In the genomic region with DNA sequence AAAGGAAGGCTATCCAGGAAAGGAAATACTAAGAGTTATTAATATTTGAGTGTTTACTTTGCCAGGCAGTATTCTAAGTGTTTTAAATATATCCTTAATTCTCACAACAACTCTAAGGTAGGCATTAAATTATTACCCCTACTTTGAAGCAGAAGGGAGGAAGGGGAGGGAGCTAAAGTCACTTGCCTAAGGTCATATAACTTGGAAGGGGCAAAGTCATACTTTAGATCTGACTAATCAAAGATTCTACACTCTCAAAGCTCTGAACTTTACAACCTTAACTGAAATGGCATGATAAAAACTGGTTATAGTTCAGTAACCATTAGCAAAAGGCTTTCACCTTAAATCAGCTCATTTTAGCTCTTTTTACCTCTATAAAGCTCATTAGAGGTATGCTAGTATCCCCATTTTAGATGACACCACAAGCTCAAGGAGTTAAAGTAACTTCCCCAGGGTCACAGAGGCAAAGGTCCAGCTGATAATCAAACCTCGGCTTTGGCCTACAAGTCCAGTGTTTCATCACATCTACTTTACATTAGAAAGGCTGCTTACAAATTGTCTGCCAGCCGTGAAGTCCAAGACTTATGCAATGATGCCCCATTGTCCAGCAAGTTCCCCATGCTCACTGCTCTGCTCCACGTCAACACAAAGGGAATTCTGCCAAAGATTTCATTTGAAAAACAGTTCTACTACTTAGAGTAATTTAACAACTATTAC, we compare ENCODE assay signal across 9 cellular contexts.
DNase-seq lines count a peak whose midpoint lies in the region; ATAC-seq and TF ChIP-seq lines count a peak whose summit lies in the region.
"Had no signal": no experiment of that assay in that cellular context is flagged by ENCODE, and none has a peak within 500 bp of the region (broad histone marks: within the 10 kb centered on the region; RNA-seq: fewer than 3 reads in every experiment).

No MANE protein-coding gene starts in this region.

- H3K27me3 ChIP-seq in subcutaneous abdominal adipose tissue (ENCODE audit: control insufficient read depth in 5 of 5, insufficient read depth in 4 of 5, low read length in 5 of 5) = no peaks in the 10 kb centered on the region

- no peaks in the 10 kb centered on the region for H3K9me3 Mint-ChIP-seq in activated T-helper 17 cell treated with anti-CD3 and anti-CD28 coated beads, Interleukin-2, amount 50 U/mL, for 72 hours

- H3K27ac Mint-ChIP-seq in activated T-helper 17 cell treated with anti-CD3 and anti-CD28 coated beads, Interleukin-2, amount 50 U/mL, for 72 hours = no peak overlapping the region

- no peak for TF ChIP-seq EP300 in Ishikawa (IDR thresholded peaks at IDR 0.05; ENCODE audit: borderline replicate concordance)

- no peak overlapping the region for H3K4me3 Mint-ChIP-seq in activated T-helper 17 cell treated with anti-CD3 and anti-CD28 coated beads, Interleukin-2, amount 50 U/mL, for 72 hours

- no peak for TF ChIP-seq CTCF in lower leg skin (IDR thresholded peaks at IDR 0.05)

- no peaks in the 10 kb centered on the region for H3K36me3 Mint-ChIP-seq in activated T-helper 17 cell treated with anti-CD3 and anti-CD28 coated beads, Interleukin-2, amount 50 U/mL, for 72 hours (ENCODE audit: low read depth)

- no peak overlapping the region for H3K4me3 ChIP-seq in lower leg skin (ENCODE audit: low read depth, poor library complexity, severe bottlenecking)
- H3K4me3 ChIP-seq in subcutaneous abdominal adipose tissue (ENCODE audit: low read depth in 1 of 5, low read length in 5 of 5) = no peak overlapping the region

- no peak for TF ChIP-seq POLR2A in lower leg skin (IDR thresholded peaks at IDR 0.05)

- H3K9me3 ChIP-seq in subcutaneous abdominal adipose tissue (ENCODE audit: control insufficient read depth in 5 of 5, low read length in 5 of 5) = no peaks in the 10 kb centered on the region

- TF ChIP-seq RAD21 in Ishikawa (IDR thresholded peaks at IDR 0.05; ENCODE audit: low read depth) = no peak

- 22 to 41% methylated on average over 3 of the region's 3 CpGs for WGBS in lower leg skin, 2 donors

- H3K4me1 ChIP-seq in subcutaneous abdominal adipose tissue (ENCODE audit: control insufficient read depth in 5 of 5, insufficient read depth in 5 of 5, low read length in 5 of 5) = peaks cover 2 to 39% (median 32%) of the 10 kb centered on the region in 5 donors

- peak overlapping the region; percentile 39 for H3K27ac ChIP-seq in cingulate gyrus (ENCODE audit: low read depth, low read length)
- peak overlapping the region; percentile 66 for H3K27ac ChIP-seq in subcutaneous abdominal adipose tissue (ENCODE audit: low read depth, low read length)

- no peak for ATAC-seq in HG03442 (IDR thresholded peaks at IDR 0.05; ENCODE audit: unreplicated experiment)
- no peak for ATAC-seq in activated T-helper 17 cell treated with anti-CD3 and anti-CD28 coated beads, Interleukin-2, amount 50 U/mL, for 72 hours (replicated peaks)

- no peaks in the 10 kb centered on the region for H3K36me3 ChIP-seq in subcutaneous abdominal adipose tissue (ENCODE audit: control insufficient read depth in 5 of 5, insufficient read depth in 5 of 5, low read length in 5 of 5)

- no peaks in the 10 kb centered on the region for H3K27me3 Mint-ChIP-seq in activated T-helper 17 cell treated with anti-CD3 and anti-CD28 coated beads, Interleukin-2, amount 50 U/mL, for 72 hours

- intact Hi-C loops in lower leg skin (cut with DNase I; ENCODE audit: low total_unique reads) = no loop called here

- no peak overlapping the region for H3K9ac ChIP-seq in subcutaneous abdominal adipose tissue (ENCODE audit: low read length in 5 of 5)

- peak; percentile 73 to 83 for DNase-seq in lower leg skin (ENCODE audit: low spot score in 2 of 2)
- no peak for DNase-seq in NCI-H187 (lab: John Stamatoyannopoulos, UW)
- DNase-seq in SIG-M5 treated with dmso at 0.1 percent for 504 hours (lab: John Stamatoyannopoulos, UW; ENCODE audit: unreplicated experiment) = no peak
- DNase-seq: erythroblast had no signal

- H3K4me1 Mint-ChIP-seq in activated T-helper 17 cell treated with anti-CD3 and anti-CD28 coated beads, Interleukin-2, amount 50 U/mL, for 72 hours = peaks cover 17% of the 10 kb centered on the region

TF ChIP-seq in Ishikawa, 13 proteins besides CTCF, POLR2A, EP300 and RAD21:
- no peak for TF ChIP-seq NFIC (IDR thresholded peaks at IDR 0.05)
- no peak for TF ChIP-seq FOXM1 (IDR thresholded peaks at IDR 0.05; ENCODE audit: borderline replicate concordance, low read depth)
- peak; percentile 79 for TF ChIP-seq CEBPB (IDR thresholded peaks at IDR 0.05)
- no peak for TF ChIP-seq YY1 (IDR thresholded peaks at IDR 0.05; ENCODE audit: low read depth)
- TF ChIP-seq USF1 (IDR thresholded peaks at IDR 0.05) = no peak
- TF ChIP-seq EGR1 (IDR thresholded peaks at IDR 0.05) = no peak
- TF ChIP-seq CREB1 (IDR thresholded peaks at IDR 0.05; ENCODE audit: low read depth) = no peak
- TF ChIP-seq REST (IDR thresholded peaks at IDR 0.05; ENCODE audit: low read depth) = no peak

Comparison
In these comparisons a context has a peak if more than half of its experiments do, and no peak if none do; other contexts are left out.
1. DNase-seq: peak in lower leg skin (2 of 2); none in NCI-H187 (0 of 2) and SIG-M5 treated with dmso at 0.1 percent for 504 hours (single experiment).